ENCODE assay signal across 18 cellular contexts in the genomic region with DNA sequence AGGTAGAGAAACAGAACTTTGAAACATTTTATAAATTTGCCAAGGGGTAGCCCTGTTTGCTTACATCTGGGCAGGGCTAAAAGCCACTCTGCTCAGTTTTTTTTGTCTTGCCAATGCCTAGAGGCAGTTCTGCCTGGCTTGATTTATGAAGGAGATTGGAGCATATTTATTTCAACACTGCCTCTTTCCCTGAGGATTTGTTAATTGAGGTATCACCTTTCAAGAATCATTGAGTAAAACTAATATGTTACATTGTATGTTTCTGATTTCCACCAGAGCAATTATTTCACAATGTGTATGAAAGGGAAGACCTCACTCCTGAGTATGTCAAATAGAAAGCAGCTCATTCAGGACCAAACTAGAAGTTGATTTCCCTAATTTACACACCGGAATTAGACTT.
DNase-seq lines count a peak whose midpoint lies in the region; TF ChIP-seq lines count a peak whose summit lies in the region.
"Had no signal": no experiment of that assay in that cellular context is flagged by ENCODE, and none has a peak within 500 bp of the region (broad histone marks: within the 10 kb centered on the region; RNA-seq: fewer than 3 reads in every experiment).

No MANE protein-coding gene starts in this region.

- H3K36me3 ChIP-seq in MM.1S (replicated peaks; ENCODE audit: insufficient read depth, low read length), result no peaks in the 10 kb centered on the region
- H3K36me3 ChIP-seq: brain microvascular endothelial cell, heart left ventricle had no signal

- H3K27me3 ChIP-seq in MM.1S (replicated peaks; ENCODE audit: insufficient read depth, low read length), result no peaks in the 10 kb centered on the region
- H3K27me3 ChIP-seq: brain microvascular endothelial cell, testis had no signal

- H3K4me3 ChIP-seq in MM.1S (ENCODE audit: low read length), result no peak overlapping the region
- H3K4me3 ChIP-seq: heart left ventricle, testis had no signal

- no peaks in the 10 kb centered on the region for H3F3A ChIP-seq in MM.1S (ENCODE audit: insufficient read depth, low read length)

- no peak overlapping the region for H3K9ac ChIP-seq in MM.1S (ENCODE audit: low read length)

- no peak overlapping the region for H2AFZ ChIP-seq in MM.1S (ENCODE audit: low read length)

- H3K4me2 ChIP-seq in MM.1S (ENCODE audit: low read depth, low read length), result no peak overlapping the region

- TF ChIP-seq CTCF in MM.1S (IDR thresholded peaks at IDR 0.05; ENCODE audit: low read length), result no peak

- H3K27ac ChIP-seq in MM.1S (ENCODE audit: low read length), result no peak overlapping the region
- H3K27ac ChIP-seq: brain microvascular endothelial cell, heart left ventricle, RWPE1, testis had no signal

- H3K9me2 ChIP-seq in MM.1S (replicated peaks; ENCODE audit: insufficient read depth, low read length), result no peaks in the 10 kb centered on the region

- no peaks in the 10 kb centered on the region for H3K79me2 ChIP-seq in MM.1S (ENCODE audit: low read length)

- H4K20me1 ChIP-seq in MM.1S (ENCODE audit: insufficient read depth, low read length), result no peaks in the 10 kb centered on the region

- DNase-seq in DMS153 (lab: John Stamatoyannopoulos, UW) (peak; percentile 25), NCI-H1105 treated with DMSO at 0.1 percent for 48 hours (lab: John Stamatoyannopoulos, UW) (peak; percentile 93), NCI-H2171 (lab: John Stamatoyannopoulos, UW) (peak; percentile 59), fibroblast of gingiva (ENCODE audit: low read depth) (peak; percentile 54), NCI-H345 treated with DMSO at 0.1 percent for 48 hours (lab: John Stamatoyannopoulos, UW; ENCODE audit: unreplicated experiment) (no peak), NCI-H524 treated with DMSO at 0.1 percent for 48 hours (lab: John Stamatoyannopoulos, UW) (no peak), MM.1S (no peak), activated gamma-delta T cell treated with Interleukin-2 at 50 U/mL for 16 hours (no peak)
- DNase-seq: activated CD4-positive, alpha-beta T cell treated with anti-CD3 and anti-CD28 coated beads for 36 hours; activated naive CD8-positive, alpha-beta T cell treated with anti-CD3 and anti-CD28 coated beads for 36 hours; brain microvascular endothelial cell; CD8-positive, alpha-beta memory T cell; EL; heart left ventricle; immature natural killer cell; NK-92 treated with Interleukin-12 subunit alpha and Interleukin-12 subunit beta, amount 100 ng/mL, for 24 hours; testis had no signal

- no peaks in the 10 kb centered on the region for H3K4me1 ChIP-seq in MM.1S (ENCODE audit: low read length)
- H3K4me1 ChIP-seq: heart left ventricle, testis had no signal

- H3K9me3 ChIP-seq in MM.1S (replicated peaks; ENCODE audit: insufficient read depth, low read length), result no peaks in the 10 kb centered on the region
- H3K9me3 ChIP-seq: testis had no signal

Comparison
In these comparisons a context has a peak if more than half of its experiments do, and no peak if none do; other contexts are left out.
1. DNase-seq: peak in DMS153 (single experiment), NCI-H1105 treated with DMSO at 0.1 percent for 48 hours (single experiment), NCI-H2171 (single experiment) and fibroblast of gingiva (single experiment); none in NCI-H345 treated with DMSO at 0.1 percent for 48 hours (single experiment), NCI-H524 treated with DMSO at 0.1 percent for 48 hours (single experiment), MM.1S (single experiment) and activated gamma-delta T cell treated with Interleukin-2 at 50 U/mL for 16 hours (single experiment).